Comparison of ENCODE assay signal across 7 cellular contexts in the genomic region with DNA sequence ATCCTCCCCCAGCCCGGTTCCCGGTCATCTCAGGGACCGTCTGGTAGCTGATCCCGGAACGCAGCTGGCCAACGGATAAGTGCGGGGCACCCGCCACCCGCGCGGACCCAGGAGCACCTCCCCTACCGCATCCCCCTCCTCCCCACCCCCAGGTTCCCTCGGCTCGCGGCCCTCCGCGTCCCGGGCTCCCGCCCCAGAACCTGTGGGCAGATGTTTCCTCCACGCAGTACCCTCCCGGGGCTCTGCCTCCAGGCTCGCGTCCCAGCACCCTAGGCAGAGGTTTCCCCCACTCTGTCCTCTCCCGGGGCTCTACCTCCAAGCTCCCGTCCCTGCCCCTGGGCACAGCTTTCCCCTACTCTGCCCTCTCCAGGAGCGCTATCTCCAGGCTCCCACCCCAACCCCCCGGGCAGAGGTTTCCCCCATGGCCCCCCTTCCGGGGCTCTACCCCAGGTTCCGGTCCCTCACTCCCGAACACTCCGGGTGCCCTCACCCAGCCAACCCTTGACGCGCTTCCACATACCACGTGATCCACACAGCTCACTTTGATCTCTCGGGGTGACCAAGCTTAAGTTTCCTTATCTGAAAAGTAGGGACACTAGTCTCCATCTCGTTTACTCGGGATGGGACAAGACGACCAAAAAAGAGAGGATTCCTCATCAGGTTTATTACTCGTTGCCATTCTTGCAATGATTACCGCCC. TPM values are rescaled to one million over a fixed set of nuclear protein-coding genes. Genes with fewer than 3 reads are reported as not detected.
DNase-seq lines count a peak whose midpoint lies in the region; ATAC-seq and TF ChIP-seq lines count a peak whose summit lies in the region.

A gene (minus strand): TSS at position 83 of the 699 bp plus-strand sequence. CDS start 6,105 bp downstream, outside the sequence.

- H3K27ac ChIP-seq in gastrocnemius medialis: peak within 1 kb of the TSS; percentile 79 to 88 (median 83)

- in situ Hi-C loops in gastrocnemius medialis (cut with MboI; ENCODE audit: low sequenced_read_pairs in 4 of 4): no loop called here

- TF ChIP-seq POLR2A in gastrocnemius medialis (IDR thresholded peaks at IDR 0.05): peak in 1 of 2 donors; percentile 25

- no peaks in the 10 kb centered on the region for H3K27me3 ChIP-seq in gastrocnemius medialis

- no peaks in the 10 kb centered on the region for H3K9me3 ChIP-seq in gastrocnemius medialis

- H3K4me1 ChIP-seq in gastrocnemius medialis: peaks cover 4 to 9% of the 10 kb centered on the region in 2 donors

- TF ChIP-seq CTCF in gastrocnemius medialis (IDR thresholded peaks at IDR 0.05 in 4 of 5, conservative IDR thresholded peaks at IDR 0.05 in 1 of 5): no peak

- H3K36me3 ChIP-seq in gastrocnemius medialis: no peaks in the 10 kb centered on the region

- ATAC-seq in GM18508 (IDR thresholded peaks at IDR 0.05; ENCODE audit: insufficient read depth, unreplicated experiment) (peak; percentile 96), HG02885 (IDR thresholded peaks at IDR 0.05; ENCODE audit: poor library complexity, unreplicated experiment) (peak; percentile 98), gastrocnemius medialis (peak; percentile 95 to 96)

- DNase-seq in NCI-H187 treated with DMSO at 0.1 percent for 48 hours (lab: John Stamatoyannopoulos, UW) (peak; percentile 40), T-helper 9 cell (peak; percentile 67), astrocyte of the hippocampus (ENCODE audit: low read depth, low spot score) (peak; percentile 84), iPS DF 19.7 (ENCODE audit: low read depth, low spot score) (peak; percentile 48), gastrocnemius medialis (peak; percentile 41 to 76)

- intact Hi-C loops in gastrocnemius medialis (cut with DNase I; ENCODE audit: low total_unique reads): loop anchor here (2.0 kb wide), 1 partner anchor 84 kb away; a partner anchor contains a TSS

- peak within 1 kb of the TSS; percentile 68 to 90 (median 74) for H3K4me3 ChIP-seq in gastrocnemius medialis

RNA-seq across cellular contexts. Expression of the gene that starts here (rescaled TPM):
- not detected for total RNA-seq in gastrocnemius medialis

Comparison
In these comparisons a context has a peak if more than half of its experiments do, and no peak if none do; other contexts are left out.
1. Peak in every context shown above with its lines: DNase-seq, ATAC-seq, H3K4me3 ChIP-seq and H3K27ac ChIP-seq.
2. Peak in DNase-seq, ATAC-seq, H3K4me3 ChIP-seq and H3K27ac ChIP-seq in gastrocnemius medialis; RNA of the gene not detected or under 1 TPM.